In the genomic region with DNA sequence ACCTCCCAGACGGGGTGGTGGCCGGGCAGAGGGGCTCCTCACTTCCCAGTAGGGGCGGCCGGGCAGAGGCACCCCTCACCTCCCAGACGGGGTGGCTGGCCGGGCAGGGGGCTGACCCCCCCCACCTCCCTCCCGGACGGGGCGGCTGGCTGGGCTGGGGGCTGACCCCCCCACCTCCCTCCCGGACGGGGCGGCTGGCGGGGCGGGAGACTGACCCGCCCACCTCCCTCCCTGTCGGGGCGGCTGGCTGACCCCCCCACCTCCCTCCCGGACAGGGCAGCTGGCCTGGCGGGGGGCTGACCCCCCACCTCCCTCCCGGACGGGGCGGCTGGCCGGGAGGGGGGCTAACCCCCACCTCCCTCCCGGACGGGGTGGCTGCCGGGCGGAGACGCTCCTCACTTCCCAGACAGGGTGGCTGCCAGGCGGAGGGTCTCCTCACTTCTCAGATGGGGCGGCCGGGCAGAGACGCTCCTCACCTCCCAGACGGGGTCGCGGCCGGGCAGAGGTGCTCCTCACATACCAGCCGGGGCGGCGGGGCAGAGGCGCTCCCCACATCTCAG, we compare ENCODE assay signal across 10 cellular contexts. TPM values are rescaled to one million over a fixed set of nuclear protein-coding genes. Genes with fewer than 3 reads are reported as not detected.
"Had no signal": no experiment of that assay in that cellular context is flagged by ENCODE, and none has a peak within 500 bp of the region (broad histone marks: within the 10 kb centered on the region; RNA-seq: fewer than 3 reads in every experiment).

No MANE protein-coding gene starts in this region.

RNA-seq across cellular contexts. Expression of gene BPIFA2, which starts 17.2 kb away (rescaled TPM):
- total RNA-seq: OCI-LY7, PC-3, PC-9, Peyer's patch, Right ventricle myocardium inferior, Right ventricle myocardium superior, RPMI7951, SJCRH30, SJSA1, SK-MEL-5 had no signal

RNA-seq across cellular contexts. Expression of gene BPIFA3, which starts 32.0 kb away (rescaled TPM):
- total RNA-seq: OCI-LY7, PC-3, PC-9, Peyer's patch, Right ventricle myocardium inferior, Right ventricle myocardium superior, RPMI7951, SJCRH30, SJSA1, SK-MEL-5 had no signal

RNA-seq across cellular contexts. Expression of gene BPIFA1, which starts 50.7 kb away (rescaled TPM):
- total RNA-seq: OCI-LY7, PC-3, PC-9, Peyer's patch, Right ventricle myocardium inferior, Right ventricle myocardium superior, RPMI7951, SJCRH30, SJSA1, SK-MEL-5 had no signal
